Comparison of ENCODE assay signal across 13 cellular contexts in the genomic region with DNA sequence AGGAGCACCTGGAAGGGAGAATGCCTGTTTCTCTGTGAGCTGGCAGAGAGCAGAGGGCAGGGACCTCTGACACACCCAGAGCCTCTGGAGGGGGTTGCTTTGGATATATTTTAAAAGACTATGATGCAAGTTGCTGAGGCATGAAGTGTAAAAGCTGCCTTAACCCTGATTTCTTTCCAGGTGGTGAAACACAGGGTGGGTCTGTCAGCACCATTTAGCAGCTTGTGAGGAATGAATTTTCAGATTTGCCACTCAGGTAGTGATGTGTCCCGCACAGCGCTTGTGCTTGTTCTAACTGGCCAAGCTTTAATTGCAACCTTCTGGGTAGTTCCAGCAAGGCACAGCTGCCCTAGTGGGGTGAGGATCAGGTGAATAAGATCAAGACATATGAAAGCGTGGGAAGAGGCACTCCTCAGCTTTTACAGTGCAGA.
DNase-seq lines count a peak whose midpoint lies in the region; ATAC-seq and TF ChIP-seq lines count a peak whose summit lies in the region.
"Had no signal": no experiment of that assay in that cellular context is flagged by ENCODE, and none has a peak within 500 bp of the region (broad histone marks: within the 10 kb centered on the region; RNA-seq: fewer than 3 reads in every experiment).

No MANE protein-coding gene starts in this region.

- H3K4me3 ChIP-seq in GM23338 (no peak overlapping the region), fibroblast of lung (replicated peaks in 1 of 4; ENCODE audit: control extremely low read depth in 1 of 4, insufficient read depth in 1 of 4, low read depth in 3 of 4, low read length in 4 of 4) (no peak overlapping the region), spleen (no peak overlapping the region), body of pancreas (no peak overlapping the region)
- H3K4me3 ChIP-seq: heart left ventricle, Peyer's patch had no signal

- peaks cover 4% of the 10 kb centered on the region for H3K27me3 Mint-ChIP-seq in GM23338 (ENCODE audit: insufficient read depth, low read depth, poor library complexity)
- peaks cover 2% of the 10 kb centered on the region for H3K27me3 Mint-ChIP-seq in activated T-helper 1 cell treated with anti-CD3 and anti-CD28 coated beads, Interleukin-12 subunit alpha, Interleukin-12 subunit beta, Interleukin-2, Interleukin-4 antibody, amounts not matched to agents 30 ng/mL and 10 ng/mL and 1 ng/mL, durations not matched to agents 14 hours and 24 hours and 36 hours (ENCODE audit: insufficient read depth)
- H3K27me3 Mint-ChIP-seq: central memory CD8-positive, alpha-beta T cell had no signal

- H3K4me1 Mint-ChIP-seq in GM23338: peaks cover 30% of the 10 kb centered on the region
- peaks cover 44% of the 10 kb centered on the region for H3K4me1 Mint-ChIP-seq in activated T-helper 1 cell treated with anti-CD3 and anti-CD28 coated beads, Interleukin-12 subunit alpha, Interleukin-12 subunit beta, Interleukin-2, Interleukin-4 antibody, amounts not matched to agents 30 ng/mL and 10 ng/mL and 1 ng/mL, durations not matched to agents 14 hours and 24 hours and 36 hours (ENCODE audit: low read depth)

- peak overlapping the region; percentile 84; the same call in 1 of the 2 replicates for H3K27ac ChIP-seq in GM23338 (ENCODE audit: low read depth)
- peak overlapping the region; percentile 94 for H3K27ac ChIP-seq in RWPE1
- H3K27ac ChIP-seq in fibroblast of lung (ENCODE audit: insufficient read depth, low read length): peak overlapping the region; percentile 44
- peak overlapping the region in 5 of 8 donors; percentile 9 to 87 (median 83) for H3K27ac ChIP-seq in spleen
- no peak overlapping the region for H3K27ac ChIP-seq in body of pancreas

- ATAC-seq in GM23338 (no peak), body of pancreas (no peak)
- ATAC-seq: heart left ventricle had no signal

- no peak for DNase-seq in GM23338 (ENCODE audit: low spot score)
- peak; percentile 62 for DNase-seq in RWPE1 (ENCODE audit: low spot score)
- DNase-seq in fibroblast of lung (ENCODE audit: low read depth in 2 of 2): no peak
- DNase-seq in spleen: no peak
- no peak for DNase-seq in GM20000 (ENCODE audit: low spot score)
- DNase-seq in body of pancreas: no peak
- no peak for DNase-seq in hypothalamus (lab: John Stamatoyannopoulos, UW)
- no peak for DNase-seq in activated T-helper 1 cell treated with anti-CD3 and anti-CD28 coated beads, Interleukin-12 subunit alpha, Interleukin-12 subunit beta, Interleukin-2, Interleukin-4 antibody, amounts not matched to agents 30 ng/mL and 10 ng/mL and 1 ng/mL, durations not matched to agents 14 hours and 24 hours and 36 hours (ENCODE audit: low spot score)
- DNase-seq: activated CD4-positive, CD25-positive, alpha-beta regulatory T cell; heart left ventricle; NCI-H1417 treated with DMSO at 0.1 percent for 48 hours; Peyer's patch had no signal

- TF ChIP-seq POLR2A in spleen (IDR thresholded peaks at IDR 0.05) (no peak), body of pancreas (IDR thresholded peaks at IDR 0.05) (no peak)

- H3K4me3 Mint-ChIP-seq in GM23338: no peak overlapping the region
- no peak overlapping the region for H3K4me3 Mint-ChIP-seq in activated T-helper 1 cell treated with anti-CD3 and anti-CD28 coated beads, Interleukin-12 subunit alpha, Interleukin-12 subunit beta, Interleukin-2, Interleukin-4 antibody, amounts not matched to agents 30 ng/mL and 10 ng/mL and 1 ng/mL, durations not matched to agents 14 hours and 24 hours and 36 hours
- H3K4me3 Mint-ChIP-seq: central memory CD8-positive, alpha-beta T cell had no signal

- POLR2A ChIA-PET in RWPE1 (lab: Yijun Ruan, JAX; ENCODE audit: low non-redundant PET): no interaction called here

- no peak overlapping the region for H2AFZ ChIP-seq in GM23338
- no peak overlapping the region for H2AFZ ChIP-seq in fibroblast of lung (ENCODE audit: low read length)

- H3F3A ChIP-seq in GM23338 (replicated peaks; ENCODE audit: low read depth): 0 out of 2 replicates have a peak, but pooled peaks cover 9% of the 10 kb centered on the region

- peaks cover 32% of the 10 kb centered on the region for H3K4me1 ChIP-seq in GM23338 (ENCODE audit: insufficient read depth)
- H3K4me1 ChIP-seq in fibroblast of lung (ENCODE audit: control insufficient read depth, extremely low read depth, insufficient read depth, low read length): peaks cover 37% of the 10 kb centered on the region
- peaks cover 25 to 92% (median 52%) of the 10 kb centered on the region in 6 donors for H3K4me1 ChIP-seq in spleen
- H3K4me1 ChIP-seq in body of pancreas: peaks cover 20% of the 10 kb centered on the region

- TF ChIP-seq CTCF in GM23338 (conservative IDR thresholded peaks at IDR 0.05; ENCODE audit: low read depth in 2 of 2): no peak
- TF ChIP-seq CTCF in RWPE1 (conservative IDR thresholded peaks at IDR 0.05; ENCODE audit: low read depth): 0 out of 2 replicates have a peak, but pooled peaks have one; percentile 13
- TF ChIP-seq CTCF in fibroblast of lung (conservative IDR thresholded peaks at IDR 0.05 in 1 of 2, IDR thresholded peaks at IDR 0.05 in 1 of 2; ENCODE audit: low read depth in 1 of 2, low read length in 2 of 2): no peak
- TF ChIP-seq CTCF in spleen (IDR thresholded peaks at IDR 0.05 in 8 of 11, conservative IDR thresholded peaks at IDR 0.05 in 3 of 11): no peak
- no peak for TF ChIP-seq CTCF in GM20000 (IDR thresholded peaks at IDR 0.05; ENCODE audit: extremely low read depth, missing control alignments)
- no peak for TF ChIP-seq CTCF in body of pancreas (IDR thresholded peaks at IDR 0.05)

- WGBS in spleen, 5 donors: 88 to 90% (median 89%) methylated on average over 3 of the region's 3 CpGs
- WGBS in body of pancreas, 2 donors: 93% methylated on average over 3 of the region's 3 CpGs

- peak overlapping the region; percentile 16 for H3K9ac ChIP-seq in fibroblast of lung (ENCODE audit: insufficient read depth, low read length)

- H3K9me3 Mint-ChIP-seq in GM23338: no peaks in the 10 kb centered on the region
- H3K9me3 Mint-ChIP-seq in activated T-helper 1 cell treated with anti-CD3 and anti-CD28 coated beads, Interleukin-12 subunit alpha, Interleukin-12 subunit beta, Interleukin-2, Interleukin-4 antibody, amounts not matched to agents 30 ng/mL and 10 ng/mL and 1 ng/mL, durations not matched to agents 14 hours and 24 hours and 36 hours: no peaks in the 10 kb centered on the region
- H3K9me3 Mint-ChIP-seq: central memory CD8-positive, alpha-beta T cell had no signal

- no peaks in the 10 kb centered on the region for H3K9me2 ChIP-seq in GM23338 (ENCODE audit: insufficient read depth)

- H4K20me1 ChIP-seq in GM23338 (replicated peaks; ENCODE audit: insufficient read depth) (no peaks in the 10 kb centered on the region), fibroblast of lung (ENCODE audit: control insufficient read depth, extremely low read depth, insufficient read depth, low read length) (no peaks in the 10 kb centered on the region)

- H3K9me3 ChIP-seq in fibroblast of lung (ENCODE audit: control insufficient read depth, insufficient read depth, low read depth, low read length) (no peaks in the 10 kb centered on the region), spleen (no peaks in the 10 kb centered on the region), body of pancreas (no peaks in the 10 kb centered on the region)
- H3K9me3 ChIP-seq: heart left ventricle, Peyer's patch had no signal

- peaks cover 16% of the 10 kb centered on the region for H3K36me3 Mint-ChIP-seq in GM23338 (ENCODE audit: low read depth)
- peaks cover 3% of the 10 kb centered on the region for H3K36me3 Mint-ChIP-seq in activated T-helper 1 cell treated with anti-CD3 and anti-CD28 coated beads, Interleukin-12 subunit alpha, Interleukin-12 subunit beta, Interleukin-2, Interleukin-4 antibody, amounts not matched to agents 30 ng/mL and 10 ng/mL and 1 ng/mL, durations not matched to agents 14 hours and 24 hours and 36 hours (ENCODE audit: low read depth)

- H3K27me3 ChIP-seq in GM23338 (ENCODE audit: insufficient read depth): no peaks in the 10 kb centered on the region
- no peaks in the 10 kb centered on the region for H3K27me3 ChIP-seq in fibroblast of lung (ENCODE audit: control insufficient read depth, insufficient read depth, low read length)
- H3K27me3 ChIP-seq in spleen (replicated peaks in 1 of 7): no peaks in the 10 kb centered on the region
- no peaks in the 10 kb centered on the region for H3K27me3 ChIP-seq in body of pancreas
- H3K27me3 ChIP-seq: heart left ventricle, Peyer's patch had no signal

- intact Hi-C loops in spleen (cut with DNase I; ENCODE audit: low total_unique reads): loop anchor here (10.0 kb wide), 1 partner anchor 221 kb away; no protein-coding TSS in a partner anchor
- intact Hi-C loops in body of pancreas (cut with DNase I): no loop called here
- intact Hi-C loops in activated T-helper 1 cell treated with anti-CD3 and anti-CD28 coated beads, Interleukin-12 subunit alpha, Interleukin-12 subunit beta, Interleukin-2, Interleukin-4 antibody, amounts not matched to agents 30 ng/mL and 10 ng/mL and 1 ng/mL, durations not matched to agents 14 hours and 24 hours and 36 hours (cut with micrococcal nuclease): no loop called here

- CTCF ChIA-PET in RWPE1 (lab: Yijun Ruan, JAX): interaction anchor here (0.5 to 1.8 kb wide), 3 partner anchors 11 to 323 kb away, joined by 3 to 6 read pairs (median 4); no protein-coding TSS in a partner anchor

- no peaks in the 10 kb centered on the region for H3K79me2 ChIP-seq in GM23338 (replicated peaks; ENCODE audit: insufficient read depth)
- no peaks in the 10 kb centered on the region for H3K79me2 ChIP-seq in fibroblast of lung (ENCODE audit: control insufficient read depth, insufficient read depth, low read length)

- H3K36me3 ChIP-seq in GM23338 (ENCODE audit: insufficient read depth): peaks cover 13% of the 10 kb centered on the region
- peaks cover 9% of the 10 kb centered on the region for H3K36me3 ChIP-seq in fibroblast of lung (ENCODE audit: control insufficient read depth, insufficient read depth, low read length)
- H3K36me3 ChIP-seq in spleen: peaks cover 0 to 42% (median 26%) of the 10 kb centered on the region in 6 donors
- no peaks in the 10 kb centered on the region for H3K36me3 ChIP-seq in body of pancreas (replicated peaks in 1 of 2; ENCODE audit: insufficient read depth in 1 of 2, low read depth in 2 of 2)

- peak overlapping the region; percentile 36; the same call in 1 of the 2 replicates for H3K27ac Mint-ChIP-seq in GM23338
- H3K27ac Mint-ChIP-seq in activated T-helper 1 cell treated with anti-CD3 and anti-CD28 coated beads, Interleukin-12 subunit alpha, Interleukin-12 subunit beta, Interleukin-2, Interleukin-4 antibody, amounts not matched to agents 30 ng/mL and 10 ng/mL and 1 ng/mL, durations not matched to agents 14 hours and 24 hours and 36 hours: no peak overlapping the region

- H3K4me2 ChIP-seq in GM23338 (no peak overlapping the region), fibroblast of lung (ENCODE audit: extremely low read depth, insufficient read depth, low read length) (no peak overlapping the region)

Comparison
In these comparisons a context has a peak if more than half of its experiments do, and no peak if none do; other contexts are left out.
1. H3K27ac ChIP-seq: peak in GM23338 (single experiment), RWPE1 (single experiment), fibroblast of lung (single experiment) and spleen (5 of 8); none in body of pancreas (0 of 4).